Comparison of ENCODE assay signal across 8 cellular contexts in the genomic region with DNA sequence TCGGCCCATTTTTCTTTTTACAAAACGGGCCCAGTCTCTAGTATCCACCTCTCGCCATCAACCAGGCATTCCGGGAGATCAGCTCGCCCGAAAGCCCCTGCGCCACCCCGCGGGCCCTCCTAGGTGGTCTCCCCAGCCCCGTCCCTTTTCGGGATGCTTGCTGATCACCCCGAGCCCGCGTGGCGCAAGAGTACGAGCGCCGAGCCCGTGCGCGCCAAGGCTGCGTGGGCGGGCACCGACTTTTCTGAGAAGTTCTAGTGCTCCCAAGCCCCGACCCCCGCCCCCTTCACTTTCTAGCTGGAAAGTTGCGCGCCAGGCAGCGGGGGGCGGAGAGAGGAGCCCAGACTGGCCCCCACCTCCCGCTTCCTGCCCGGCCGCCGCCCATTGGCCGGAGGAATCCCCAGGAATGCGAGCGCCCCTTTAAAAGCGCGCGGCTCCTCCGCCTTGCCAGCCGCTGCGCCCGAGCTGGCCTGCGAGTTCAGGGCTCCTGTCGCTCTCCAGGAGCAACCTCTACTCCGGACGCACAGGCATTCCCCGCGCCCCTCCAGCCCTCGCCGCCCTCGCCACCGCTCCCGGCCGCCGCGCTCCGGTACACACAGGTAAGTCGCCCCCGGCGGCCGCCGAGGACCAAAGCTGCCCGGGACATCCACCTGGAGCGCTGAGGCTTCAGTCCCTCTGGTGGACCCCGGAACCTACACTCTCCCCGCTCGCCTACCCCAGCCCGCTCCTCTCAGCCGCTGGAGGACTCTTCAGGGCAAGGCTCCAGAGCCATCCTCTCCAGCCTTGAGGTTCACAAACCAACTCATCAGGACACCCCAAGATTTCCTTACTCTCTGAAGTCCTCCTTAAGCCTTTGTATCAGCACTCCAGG. TPM values are rescaled to one million over a fixed set of nuclear protein-coding genes. Genes with fewer than 3 reads are reported as not detected.
DNase-seq lines count a peak whose midpoint lies in the region; ATAC-seq and TF ChIP-seq lines count a peak whose summit lies in the region.

Gene THBS1 (plus strand): TSS at position 450 of the 871 bp plus-strand sequence. CDS start 779 bp downstream, outside the sequence.

- no peak for TF ChIP-seq CTCF in adrenal gland (IDR thresholded peaks at IDR 0.05)
- no peak for TF ChIP-seq CTCF in psoas muscle (IDR thresholded peaks at IDR 0.05)

- H3K27me3 Mint-ChIP-seq in CD4-positive, CD25-positive, alpha-beta regulatory T cell = peaks cover 43% of the 10 kb centered on the region

- WGBS in adrenal gland, 4 donors = 1 to 2% (median 2%) methylated on average over 35 to 71 of the region's 71 CpGs
- 2% methylated on average over 58 to 71 of the region's 71 CpGs for WGBS in psoas muscle, 3 donors

- no peaks in the 10 kb centered on the region for H3K9me3 ChIP-seq in CD4-positive, CD25-positive, alpha-beta regulatory T cell (ENCODE audit: control insufficient read depth in 2 of 2, low read length in 2 of 2)
- H3K9me3 ChIP-seq in adrenal gland (replicated peaks in 1 of 3) = no peaks in the 10 kb centered on the region
- H3K9me3 ChIP-seq in psoas muscle = no peaks in the 10 kb centered on the region

- H3K4me3 Mint-ChIP-seq in CD4-positive, CD25-positive, alpha-beta regulatory T cell = peak within 1 kb of the TSS; percentile 43 to 79 (median 70)

- peaks cover 16% of the 10 kb centered on the region for H3K4me1 ChIP-seq in CD4-positive, CD25-positive, alpha-beta regulatory T cell (ENCODE audit: control insufficient read depth, insufficient read depth, low read length, poor library complexity, severe bottlenecking)
- H3K4me1 ChIP-seq in adrenal gland (replicated peaks in 1 of 2) (peaks cover 0 to 8% of the 10 kb centered on the region in 2 donors), psoas muscle (no peaks in the 10 kb centered on the region)

- H3K4me1 Mint-ChIP-seq in CD4-positive, CD25-positive, alpha-beta regulatory T cell = peaks cover 0 to 21% (median 3%) of the 10 kb centered on the region in 4 donors

- DNase-seq in CD4-positive, CD25-positive, alpha-beta regulatory T cell = peak in 1 of 3 donors; percentile 20
- DNase-seq in H4 (ENCODE audit: low spot score) (peak; percentile 90), RPMI7951 (ENCODE audit: low read depth) (peak; percentile 98), adrenal gland (peak; percentile 59 to 91 (median 80)), left cardiac atrium (peak; percentile 96), psoas muscle (peak; percentile 84 to 93), DMS153 treated with DMSO at 0.1 percent for 48 hours (lab: John Stamatoyannopoulos, UW; ENCODE audit: unreplicated experiment) (no peak)

- H3K36me3 ChIP-seq in CD4-positive, CD25-positive, alpha-beta regulatory T cell (ENCODE audit: control insufficient read depth, insufficient read depth, low read length) = no peaks in the 10 kb centered on the region
- peaks cover 0 to 29% of the 10 kb centered on the region in 2 donors for H3K36me3 ChIP-seq in adrenal gland (replicated peaks in 1 of 2)
- peaks cover 0 to 7% of the 10 kb centered on the region in 2 donors for H3K36me3 ChIP-seq in psoas muscle (ENCODE audit: insufficient read depth in 1 of 2, low read depth in 1 of 2)

- H3K9me3 Mint-ChIP-seq in CD4-positive, CD25-positive, alpha-beta regulatory T cell = no peaks in the 10 kb centered on the region

- ATAC-seq in CD4-positive, CD25-positive, alpha-beta regulatory T cell (ENCODE audit: low read depth in 2 of 2) = peak; percentile 9 to 24
- peak; percentile 72 to 82 for ATAC-seq in left cardiac atrium
- ATAC-seq in psoas muscle = peak; percentile 41 to 61 (median 51)
- ATAC-seq in HG03439 (IDR thresholded peaks at IDR 0.05; ENCODE audit: unreplicated experiment) = no peak

- H3K27me3 ChIP-seq in CD4-positive, CD25-positive, alpha-beta regulatory T cell (ENCODE audit: control insufficient read depth, insufficient read depth, low read length) = peaks cover 26% of the 10 kb centered on the region
- peaks cover 7% of the 10 kb centered on the region for H3K27me3 ChIP-seq in adrenal gland
- H3K27me3 ChIP-seq in psoas muscle (ENCODE audit: insufficient read depth in 3 of 3, low read length in 2 of 3) = peaks cover 0 to 47% (median 11%) of the 10 kb centered on the region in 3 donors

- TF ChIP-seq POLR2A in adrenal gland (IDR thresholded peaks at IDR 0.05) = peak; percentile 69 to 98

- no peak within 1 kb of the TSS for H3K27ac ChIP-seq in CD4-positive, CD25-positive, alpha-beta regulatory T cell (ENCODE audit: insufficient read depth, low read length, poor library complexity, severe bottlenecking)
- H3K27ac ChIP-seq in adrenal gland = peak within 1 kb of the TSS in 4 of 5 donors; percentile 56 to 91 (median 84)
- H3K27ac ChIP-seq in psoas muscle = peak within 1 kb of the TSS; percentile 60

- H3K27ac Mint-ChIP-seq in CD4-positive, CD25-positive, alpha-beta regulatory T cell = peak within 1 kb of the TSS in 1 of 3 donors; percentile 56

- no peak within 1 kb of the TSS for H3K4me3 ChIP-seq in CD4-positive, CD25-positive, alpha-beta regulatory T cell (ENCODE audit: low read depth, low read length)
- H3K4me3 ChIP-seq in adrenal gland (peak within 1 kb of the TSS in 2 of 4 donors; percentile 15 to 45), psoas muscle (peak within 1 kb of the TSS; percentile 65)

- intact Hi-C loops in adrenal gland (cut with DNase I) (loop anchor here in 1 of 2 donors (5.0 to 10.0 kb wide), 4 partner anchors 266 to 764 kb away; no protein-coding TSS in a partner anchor), left cardiac atrium (cut with DNase I) (loop anchor here (2.0 to 10.0 kb wide), 6 partner anchors 90 to 764 kb away; no protein-coding TSS in a partner anchor), psoas muscle (cut with DNase I) (loop anchor here (5.0 to 10.0 kb wide), 3 partner anchors 174 to 874 kb away; no protein-coding TSS in a partner anchor)

- no peaks in the 10 kb centered on the region for H3K36me3 Mint-ChIP-seq in CD4-positive, CD25-positive, alpha-beta regulatory T cell

RNA-seq across cellular contexts. Expression of gene THBS1, which starts in this region (rescaled TPM):
- total RNA-seq in CD4-positive, CD25-positive, alpha-beta regulatory T cell = 9.2 TPM
- under 1 TPM in 2 of 4 donors, not detected in 2; 0.02 to 0.05 TPM for polyA plus RNA-seq in CD4-positive, CD25-positive, alpha-beta regulatory T cell
- total RNA-seq in H4 (2014; rRNA removed; shearing (Covaris generic)) = 277 and 278 TPM in 2 replicates
- total RNA-seq in RPMI7951 (2014; rRNA removed; shearing (Covaris generic)) = 593 and 598 TPM in 2 replicates
- total RNA-seq in adrenal gland = 100 to 1,000 TPM; 102 to 709 (median 441) TPM
- polyA plus RNA-seq in adrenal gland = 10 to 100 TPM; 33.9 to 62.7 (median 36.6) TPM
- 100 to 1,000 TPM in 1 of 2 donors, 10 to 100 TPM in 1; 43.9 to 551 TPM for total RNA-seq in left cardiac atrium
- 10 to 100 TPM in 3 of 4 donors, 1 to 10 TPM in 1; 9.5 to 40.1 (median 27.1) TPM for total RNA-seq in psoas muscle
- polyA plus RNA-seq in psoas muscle = 1 to 10 TPM; 3.3 to 9.7 (median 4.5) TPM

Comparison
In these comparisons a context has a peak if more than half of its experiments do, and no peak if none do; other contexts are left out.
1. RNA of gene THBS1 (polyA plus RNA-seq): 33.9 to 62.7 TPM in adrenal gland and 3.3 to 9.7 TPM in psoas muscle; 0.02 to 0.05 TPM in CD4-positive, CD25-positive, alpha-beta regulatory T cell; every median in the first group is over 4 times any median in the second.